ENCODE assay signal across 11 cellular contexts in genomic region chr13:95698047-95698749, GRCh38. TPM values are rescaled to one million over a fixed set of nuclear protein-coding genes. Genes with fewer than 3 reads are reported as not detected.
DNase-seq lines count a peak whose midpoint lies in the region; ATAC-seq and TF ChIP-seq lines count a peak whose summit lies in the region.
"Had no signal": no experiment of that assay in that cellular context is flagged by ENCODE, and none has a peak within 500 bp of the region (broad histone marks: within the 10 kb centered on the region; RNA-seq: fewer than 3 reads in every experiment).

No MANE protein-coding gene starts in this region.

- peak; percentile 44 for TF ChIP-seq CTCF in BE2C (IDR thresholded peaks at IDR 0.05; ENCODE audit: low read depth, low read length)
- TF ChIP-seq CTCF in lower lobe of right lung (IDR thresholded peaks at IDR 0.05), result no peak
- TF ChIP-seq CTCF in ovary (IDR thresholded peaks at IDR 0.05), result no peak

- ATAC-seq in lower lobe of right lung, result no peak
- ATAC-seq: activated T-cell treated with anti-CD3 and anti-CD28 coated beads, Interleukin-2, amount 50 U/mL, for 4 hours; esophagus mucosa had no signal

- no peak overlapping the region for H3K27ac ChIP-seq in lower lobe of right lung
- no peak overlapping the region for H3K27ac ChIP-seq in ovary
- H3K27ac ChIP-seq: tibial artery had no signal

- 86 to 91% (median 89%) methylated on average over 5 of the region's 5 CpGs for WGBS in ovary, 3 donors

- H3K36me3 ChIP-seq in BE2C, result no peaks in the 10 kb centered on the region
- no peaks in the 10 kb centered on the region for H3K36me3 ChIP-seq in lower lobe of right lung
- no peaks in the 10 kb centered on the region for H3K36me3 ChIP-seq in ovary
- H3K36me3 ChIP-seq: tibial artery had no signal

- no peaks in the 10 kb centered on the region for H3K9me3 ChIP-seq in BE2C
- no peaks in the 10 kb centered on the region for H3K9me3 ChIP-seq in lower lobe of right lung
- no peaks in the 10 kb centered on the region for H3K9me3 ChIP-seq in ovary

- DNase-seq in BE2C, result no peak
- peak; percentile 4 for DNase-seq in H4 (ENCODE audit: low spot score)
- DNase-seq in SK-MEL-5 (ENCODE audit: low read depth, low spot score), result peak; percentile 22
- DNase-seq in iris pigment epithelial cell (ENCODE audit: low read depth), result peak; percentile 42
- no peak for DNase-seq in NCI-H2029 (lab: John Stamatoyannopoulos, UW)
- no peak for DNase-seq in stimulated activated CD4-positive, alpha-beta T cell treated with anti-CD3 and anti-CD28 coated beads, Interleukin-1b, Interleukin-23, amount 100 ng/mL, for 48 hours
- no peak for DNase-seq in lower lobe of right lung
- DNase-seq in ovary, result no peak
- DNase-seq: activated T-cell treated with anti-CD3 and anti-CD28 coated beads, Interleukin-2, amount 50 U/mL, for 4 hours; tibial artery had no signal

- no peak for TF ChIP-seq EP300 in ovary (IDR thresholded peaks at IDR 0.05)

- TF ChIP-seq POLR2A in ovary (IDR thresholded peaks at IDR 0.05), result no peak

- H3K4me3 ChIP-seq in BE2C (ENCODE audit: low read depth, low read length) (no peak overlapping the region), lower lobe of right lung (no peak overlapping the region), ovary (no peak overlapping the region)
- H3K4me3 ChIP-seq: tibial artery had no signal

- no peaks in the 10 kb centered on the region for H3K4me1 ChIP-seq in BE2C
- H3K4me1 ChIP-seq in lower lobe of right lung, result peaks cover 6% of the 10 kb centered on the region
- no peaks in the 10 kb centered on the region for H3K4me1 ChIP-seq in ovary (ENCODE audit: insufficient read depth)

- H3K27me3 ChIP-seq in BE2C (no peaks in the 10 kb centered on the region), lower lobe of right lung (ENCODE audit: low read depth) (no peaks in the 10 kb centered on the region), ovary (no peaks in the 10 kb centered on the region)
- H3K27me3 ChIP-seq: tibial artery had no signal

- intact Hi-C loops in lower lobe of right lung (cut with DNase I) (no loop called here), ovary (cut with DNase I) (loop anchor here in 1 of 4 donors (5.0 kb wide), 1 partner anchor 34 kb away; no protein-coding TSS in a partner anchor)

- in situ Hi-C loops in SK-MEL-5 (cut with HindIII; ENCODE audit: low pct_unique_long_range_greater_than_20kb, low sequenced_read_pairs), result no loop called here

RNA-seq across cellular contexts. Expression of gene DNAJC3, which starts 21.3 kb away (rescaled TPM):
- polyA plus RNA-seq in BE2C (2012; ENCODE audit: insufficient read depth, insufficient read length, low read depth), result 6.6 TPM
- 22.4 and 29.1 TPM in 2 replicates for total RNA-seq in H4 (2014; rRNA removed; shearing (Covaris generic))
- total RNA-seq in SK-MEL-5 (2014; rRNA removed; shearing (Covaris generic)), result 66.0 and 66.6 TPM in 2 replicates
- 27.4 and 36.6 TPM in 2 replicates for polyA plus RNA-seq in SK-MEL-5 (2015; cell fraction: cytosol; rRNA removed)
- polyA plus RNA-seq in SK-MEL-5 (2015; cell fraction: nucleus; rRNA removed), result 10.9 and 15.0 TPM in 2 replicates
- 56.7 TPM for total RNA-seq in lower lobe of right lung
- total RNA-seq in ovary, result 10 to 100 TPM; 29.6 to 56.7 (median 38.3) TPM
- polyA plus RNA-seq in ovary, result 10 to 100 TPM; 13.6 to 24.5 TPM

RNA-seq across cellular contexts. Expression of gene DZIP1, which starts 53.7 kb away (rescaled TPM):
- 27.8 TPM for polyA plus RNA-seq in BE2C (2012; ENCODE audit: insufficient read depth, insufficient read length, low read depth)
- 14.6 and 36.4 TPM in 2 replicates for total RNA-seq in H4 (2014; rRNA removed; shearing (Covaris generic))
- 16.1 and 20.1 TPM in 2 replicates for total RNA-seq in SK-MEL-5 (2014; rRNA removed; shearing (Covaris generic))
- 20.5 and 20.9 TPM in 2 replicates for polyA plus RNA-seq in SK-MEL-5 (2015; cell fraction: cytosol; rRNA removed)
- polyA plus RNA-seq in SK-MEL-5 (2015; cell fraction: nucleus; rRNA removed), result 64.1 and 84.4 TPM in 2 replicates
- 9.0 TPM for total RNA-seq in lower lobe of right lung
- 10 to 100 TPM; 22.1 to 55.8 (median 45.2) TPM for total RNA-seq in ovary
- 10 to 100 TPM; 25.4 to 30.0 TPM for polyA plus RNA-seq in ovary

Comparison
In these comparisons a context has a peak if more than half of its experiments do, and no peak if none do; other contexts are left out.
1. DNase-seq: peak in H4 (single experiment), SK-MEL-5 (single experiment) and iris pigment epithelial cell (single experiment); none in BE2C (single experiment), NCI-H2029 (single experiment), stimulated activated CD4-positive, alpha-beta T cell treated with anti-CD3 and anti-CD28 coated beads, Interleukin-1b, Interleukin-23, amount 100 ng/mL, for 48 hours (single experiment), lower lobe of right lung (single experiment) and ovary (0 of 5).